In genomic region chr22:40239345-40239683, GRCh38 we compare ENCODE assay signal across 17 cellular contexts.
A peak's percentile ranks its signal among the peaks of the same experiment; 100 is the strongest.
DNase-seq lines count a peak whose midpoint lies in the region; ATAC-seq, FAIRE-seq and TF ChIP-seq lines count a peak whose summit lies in the region.
"Had no signal": no experiment of that assay in that cellular context is flagged by ENCODE, and none has a peak within 500 bp of the region (broad histone marks: within the 10 kb centered on the region; RNA-seq: fewer than 3 reads in every experiment).

No MANE protein-coding gene starts in this region.

- DNase-seq in A549 (ENCODE audit: low read depth in 1 of 2, low spot score in 1 of 2) (no peak), H9 (no peak), brain microvascular endothelial cell (no peak), activated gamma-delta T cell (lab: John Stamatoyannopoulos, UW) (no peak), AML-193 (lab: John Stamatoyannopoulos, UW) (no peak)
- no peak for DNase-seq in naive thymus-derived CD8-positive, alpha-beta T cell
- DNase-seq in activated naive CD4-positive, alpha-beta T cell (lab: John Stamatoyannopoulos, UW) = no peak
- DNase-seq: caudate nucleus; hippocampal formation; NCI-H1417; NCI-H526; SIG-M5; stimulated activated CD4-positive, alpha-beta T cell treated with anti-CD3 and anti-CD28 coated beads, Interleukin-2, amount 100 ng/mL, for 24 hours had no signal

- H3K9me3 ChIP-seq in A549 = no peaks in the 10 kb centered on the region
- H3K9me3 ChIP-seq in H9 (ENCODE audit: control insufficient read depth, low read depth, low read length) = no peaks in the 10 kb centered on the region
- H3K9me3 ChIP-seq: BLaER1, HAP-1 had no signal

- H2BK20ac ChIP-seq in H9 (ENCODE audit: low read depth, low read length, poor library complexity, severe bottlenecking) = no peak overlapping the region

- peak; percentile 58 to 67; a peak in 5 of 6 replicates for ATAC-seq in A549
- no peak for ATAC-seq in naive thymus-derived CD8-positive, alpha-beta T cell
- no peak for ATAC-seq in HG02571 (IDR thresholded peaks at IDR 0.05; ENCODE audit: unreplicated experiment)

- no peaks in the 10 kb centered on the region for H3K9me3 Mint-ChIP-seq in H9
- no peaks in the 10 kb centered on the region for H3K9me3 Mint-ChIP-seq in naive thymus-derived CD8-positive, alpha-beta T cell

- H3K23ac ChIP-seq in H9 (ENCODE audit: insufficient read length, low read depth, low read length) = no peak overlapping the region

- H3K27ac Mint-ChIP-seq in H9 = peak overlapping the region in 2 of 3 experiments; percentile 10 to 80; a peak in 3 of 7 replicates
- H3K27ac Mint-ChIP-seq in naive thymus-derived CD8-positive, alpha-beta T cell = peak overlapping the region in 9 of 10 donors; percentile 20 to 90 (median 79)

- H3K36me3 Mint-ChIP-seq in H9 (ENCODE audit: insufficient read depth in 1 of 3, low read depth in 3 of 3) = peaks cover 0 to 14% (median 7%) of the 10 kb centered on the region in 3 experiments; a peak in 6 of 7 replicates
- peaks cover 0 to 26% (median 2%) of the 10 kb centered on the region in 3 donors for H3K36me3 Mint-ChIP-seq in naive thymus-derived CD8-positive, alpha-beta T cell

- no peak overlapping the region for H2BK5ac ChIP-seq in H9 (ENCODE audit: insufficient read length, low read length)

- H3K27ac ChIP-seq in A549 (peak overlapping the region; percentile 69 to 87), H9 (ENCODE audit: insufficient read length, low read depth, low read length) (no peak overlapping the region), brain microvascular endothelial cell (peak overlapping the region; percentile 89)
- H3K27ac ChIP-seq: BLaER1, parathyroid adenoma had no signal

- peaks cover 47 to 60% of the 10 kb centered on the region in 2 experiments for H3K4me1 Mint-ChIP-seq in H9
- H3K4me1 Mint-ChIP-seq in naive thymus-derived CD8-positive, alpha-beta T cell = peaks cover 44 to 94% (median 87%) of the 10 kb centered on the region in 4 donors

- H3K9ac ChIP-seq in H9 (ENCODE audit: extremely low read depth, insufficient read length, low read length) = no peak overlapping the region
- H3K9ac ChIP-seq: BLaER1, parathyroid adenoma had no signal

- H3K4ac ChIP-seq in H9 (ENCODE audit: low read depth, low read length) = no peak overlapping the region

- H4K8ac ChIP-seq in H9 (replicated peaks; ENCODE audit: insufficient read length, low read depth, low read length) = no peak overlapping the region

- H3T11ph ChIP-seq in H9 (ENCODE audit: low read length) = no peak overlapping the region

- TF ChIP-seq CTCF in A549 (IDR thresholded peaks at IDR 0.05) = no peak
- TF ChIP-seq CTCF in H9 (conservative IDR thresholded peaks at IDR 0.05) = no peak
- no peak for TF ChIP-seq CTCF in brain microvascular endothelial cell (IDR thresholded peaks at IDR 0.05; ENCODE audit: low read depth, low read length, missing control alignments)

- H3K4me2 ChIP-seq in A549 (peak overlapping the region; percentile 70), H9 (ENCODE audit: insufficient read depth, insufficient read length, low read length) (no peak overlapping the region)
- H3K4me2 ChIP-seq: BLaER1 had no signal

- peaks cover 14% of the 10 kb centered on the region for H3K79me1 ChIP-seq in H9 (ENCODE audit: insufficient read depth, low read depth, low read length, poor library complexity, severe bottlenecking)

- no peak for TF ChIP-seq POLR2A in A549 (IDR thresholded peaks at IDR 0.05; ENCODE audit: low read length)

- no peak for FAIRE-seq in A549 (lab: Jason Lieb, UNC)

- TF ChIP-seq EP300 in A549 (IDR thresholded peaks at IDR 0.05) = no peak

- CTCF ChIA-PET in A549 (lab: Yijun Ruan, JAX) = no interaction called here

- no peak overlapping the region for H3K4me3 ChIP-seq in A549
- H3K4me3 ChIP-seq in brain microvascular endothelial cell (ENCODE audit: low read depth, low read length) = no peak overlapping the region
- H3K4me3 ChIP-seq: BLaER1, HAP-1 had no signal

- no peak overlapping the region for H2BK120ac ChIP-seq in H9 (ENCODE audit: low read depth, low read length, poor library complexity, severe bottlenecking)

- POLR2A ChIA-PET in A549 (lab: Yijun Ruan, JAX) = interaction anchor here (1.1 kb wide), 1 partner anchor 62 kb away, joined by 7 read pairs; the partner anchor contains the start of gene TNRC6B
- POLR2A ChIA-PET in naive thymus-derived CD8-positive, alpha-beta T cell (lab: Charles Lee) = interaction anchor here (0.5 to 0.6 kb wide), 2 partner anchors 8 to 90 kb away, joined by 3 to 6 read pairs; no protein-coding TSS in a partner anchor

- H3K27me3 ChIP-seq in H9 (ENCODE audit: insufficient read depth, low read length) (no peaks in the 10 kb centered on the region), brain microvascular endothelial cell (replicated peaks) (no peaks in the 10 kb centered on the region)
- H3K27me3 ChIP-seq: BLaER1 had no signal

- no peak for TF ChIP-seq RAD21 in A549 (conservative IDR thresholded peaks at IDR 0.05 in 1 of 2, IDR thresholded peaks at IDR 0.05 in 1 of 2)

- no peak overlapping the region for H3K56ac ChIP-seq in H9 (ENCODE audit: insufficient read length, low read depth, low read length)

- peaks cover 40% of the 10 kb centered on the region; the same call in 1 of the 2 replicates for H3K79me2 ChIP-seq in H9 (ENCODE audit: insufficient read depth, low read length)

- H2AFZ ChIP-seq in H9 (ENCODE audit: low read length) = no peak overlapping the region
- H2AFZ ChIP-seq: parathyroid adenoma had no signal

- in situ Hi-C loops in brain microvascular endothelial cell (cut with HindIII; ENCODE audit: low pct_ligation_motif_present, low sequenced_read_pairs) = no loop called here

- no peak overlapping the region for H2BK15ac ChIP-seq in H9 (ENCODE audit: low read depth, low read length)

- no peak overlapping the region for H3K4me3 Mint-ChIP-seq in H9
- H3K4me3 Mint-ChIP-seq in naive thymus-derived CD8-positive, alpha-beta T cell = peak overlapping the region in 5 of 10 donors; percentile 11 to 54 (median 20)

- H3K4me1 ChIP-seq in A549 (peaks cover 47% of the 10 kb centered on the region), H9 (ENCODE audit: insufficient read depth, low read length) (peaks cover 4% of the 10 kb centered on the region; the same call in 1 of the 2 replicates)

- no peak overlapping the region for H3K18ac ChIP-seq in H9 (ENCODE audit: insufficient read length, low read depth, low read length)

- no peaks in the 10 kb centered on the region for H3K36me3 ChIP-seq in brain microvascular endothelial cell (replicated peaks)
- H3K36me3 ChIP-seq: HAP-1 had no signal

- H2AK5ac ChIP-seq in H9 (ENCODE audit: insufficient read length, low read length) = no peak overlapping the region

- H3K27me3 Mint-ChIP-seq in H9 (ENCODE audit: low read depth) = no peaks in the 10 kb centered on the region
- no peaks in the 10 kb centered on the region for H3K27me3 Mint-ChIP-seq in naive thymus-derived CD8-positive, alpha-beta T cell

- H3K14ac ChIP-seq in H9 (ENCODE audit: insufficient read depth, low read length) = no peak overlapping the region

- peaks cover 3% of the 10 kb centered on the region for H4K20me1 ChIP-seq in H9 (ENCODE audit: control insufficient read depth, insufficient read depth, insufficient read length)

- no peak overlapping the region for H4K91ac ChIP-seq in H9 (ENCODE audit: insufficient read length, low read depth, low read length)

- H4K5ac ChIP-seq in H9 (ENCODE audit: insufficient read length, low read depth, low read length) = no peak overlapping the region

- no peaks in the 10 kb centered on the region for H3K23me2 ChIP-seq in H9 (ENCODE audit: insufficient read length, low read depth, low read length, poor library complexity, severe bottlenecking)

- no peak overlapping the region for H2BK12ac ChIP-seq in H9 (ENCODE audit: insufficient read length, low read depth, low read length)

- WGBS in A549 (ENCODE audit: missing lambda C conversion rate) = 23% methylated on average over 3 of the region's 4 CpGs
- no CpG with 5 or more reads among the region's 4 CpGs for WGBS in H9 (ENCODE audit: extremely low coverage, insufficient read length, low lambda C conversion rate)

TF ChIP-seq in A549, 52 proteins besides CTCF, POLR2A, EP300 and RAD21:
- TF ChIP-seq ZNF302 (CRISPR knock-in tag; IDR thresholded peaks at IDR 0.05) = no peak
- TF ChIP-seq ZSCAN20 (CRISPR knock-in tag; IDR thresholded peaks at IDR 0.05) = no peak
- TF ChIP-seq NFE2L2 (conservative IDR thresholded peaks at IDR 0.05; ENCODE audit: low read length) = no peak
- no peak for TF ChIP-seq BHLHE40 (IDR thresholded peaks at IDR 0.05; ENCODE audit: low read depth, low read length)
- no peak for TF ChIP-seq CHD4 (IDR thresholded peaks at IDR 0.05; ENCODE audit: borderline replicate concordance)

Comparison
In these comparisons a context has a peak if more than half of its experiments do, and no peak if none do; other contexts are left out.
1. ATAC-seq: peak in A549 (2 of 2); none in naive thymus-derived CD8-positive, alpha-beta T cell (0 of 2) and HG02571 (single experiment).